ENCODE assay signal across 8 cellular contexts in the genomic region with DNA sequence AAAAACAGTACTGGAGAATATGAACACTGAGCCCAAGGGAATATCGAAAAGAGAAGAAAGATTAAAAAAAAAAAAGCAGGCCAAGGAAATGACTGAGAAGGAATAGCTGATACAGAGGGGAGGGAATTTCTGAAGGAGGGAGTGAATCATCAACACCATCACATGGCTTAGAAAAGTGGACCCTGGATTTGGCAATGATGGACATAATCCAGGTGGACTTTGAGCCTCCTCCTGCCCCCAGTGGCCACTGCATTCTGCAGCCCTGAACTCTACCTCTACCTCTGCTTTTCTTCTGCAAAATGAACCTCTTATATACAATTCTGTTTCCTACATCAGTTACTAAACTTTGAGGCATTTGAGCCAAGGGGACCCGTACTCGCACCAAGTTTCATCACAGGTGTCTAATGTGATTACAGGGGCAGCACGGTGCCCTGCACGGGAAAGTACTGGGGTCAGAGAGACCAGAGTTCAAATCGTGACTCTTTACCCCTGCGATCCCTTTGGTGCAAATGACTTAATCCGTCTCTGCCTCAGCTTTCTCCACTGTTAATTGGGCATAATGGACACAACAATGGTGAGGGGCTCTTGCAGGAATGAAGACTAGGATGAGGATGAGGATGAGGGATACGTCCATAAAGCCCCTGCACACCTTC. TPM values are rescaled to one million over a fixed set of nuclear protein-coding genes. Genes with fewer than 3 reads are reported as not detected.
DNase-seq lines count a peak whose midpoint lies in the region; ATAC-seq, FAIRE-seq and TF ChIP-seq lines count a peak whose summit lies in the region.

No MANE protein-coding gene starts in this region.

- no peaks in the 10 kb centered on the region for H3F3A ChIP-seq in Loucy (ENCODE audit: low read depth)

- H3K79me2 ChIP-seq in Loucy (ENCODE audit: insufficient read depth, low read length): peaks cover 30% of the 10 kb centered on the region

- no peaks in the 10 kb centered on the region for H3K27me3 Mint-ChIP-seq in Calu3 (ENCODE audit: unreplicated experiment)
- H3K27me3 Mint-ChIP-seq in natural killer cell treated with Interleukin-12 subunit alpha and Interleukin-12 subunit beta and Interleukin-15 and Interleukin-18, amount 100 ng/mL, for 72 hours: no peaks in the 10 kb centered on the region

- H3K4me3 Mint-ChIP-seq in Calu3 (ENCODE audit: low read depth, unreplicated experiment): peak overlapping the region; percentile 96
- H3K4me3 Mint-ChIP-seq in natural killer cell treated with Interleukin-12 subunit alpha and Interleukin-12 subunit beta and Interleukin-15 and Interleukin-18, amount 100 ng/mL, for 72 hours: peak overlapping the region; percentile 99

- no peaks in the 10 kb centered on the region for H3K9me3 ChIP-seq in Loucy (ENCODE audit: insufficient read depth, low read depth, low read length)

- peaks cover 45% of the 10 kb centered on the region for H3K4me1 Mint-ChIP-seq in Calu3 (ENCODE audit: low read depth, unreplicated experiment)
- H3K4me1 Mint-ChIP-seq in natural killer cell treated with Interleukin-12 subunit alpha and Interleukin-12 subunit beta and Interleukin-15 and Interleukin-18, amount 100 ng/mL, for 72 hours (ENCODE audit: low read depth in 2 of 2): peaks cover 30% of the 10 kb centered on the region in 2 donors

- CTCF ChIA-PET in Calu3 (lab: Charles Lee): interaction anchor here (2.0 kb wide), 1 partner anchor 39 kb away, joined by 5 read pairs; no protein-coding TSS in a partner anchor

- H3K36me3 ChIP-seq in Loucy (ENCODE audit: insufficient read depth, low read length): peaks cover 12% of the 10 kb centered on the region; the same call in 1 of the 2 replicates

- peak overlapping the region; percentile 91 for H3K9ac ChIP-seq in Loucy (ENCODE audit: low read depth, low read length, poor library complexity, severe bottlenecking)

- no peaks in the 10 kb centered on the region for H3K9me3 Mint-ChIP-seq in Calu3 (ENCODE audit: low read depth, unreplicated experiment)
- no peaks in the 10 kb centered on the region for H3K9me3 Mint-ChIP-seq in natural killer cell treated with Interleukin-12 subunit alpha and Interleukin-12 subunit beta and Interleukin-15 and Interleukin-18, amount 100 ng/mL, for 72 hours

- peak overlapping the region; percentile 78 for H3K27ac Mint-ChIP-seq in Calu3 (ENCODE audit: unreplicated experiment)
- peak overlapping the region; percentile 1 to 2 for H3K27ac Mint-ChIP-seq in natural killer cell treated with Interleukin-12 subunit alpha and Interleukin-12 subunit beta and Interleukin-15 and Interleukin-18, amount 100 ng/mL, for 72 hours

- DNase-seq in Calu3 (peak; percentile 56), dorsolateral prefrontal cortex (no peak), activated gamma-delta T cell treated with Interleukin-2 at 50 U/mL for 16 hours (no peak), frontal cortex (ENCODE audit: low spot score in 2 of 2) (no peak)
- DNase-seq in natural killer cell treated with Interleukin-12 subunit alpha and Interleukin-12 subunit beta and Interleukin-15 and Interleukin-18, amount 100 ng/mL, for 72 hours (ENCODE audit: low spot score): no peak

- no peak for FAIRE-seq in frontal cortex (lab: Jason Lieb, UNC)

- H3K9me2 ChIP-seq in Loucy (replicated peaks; ENCODE audit: low read depth, low read length): no peaks in the 10 kb centered on the region

- H3K4me2 ChIP-seq in Loucy (ENCODE audit: low read depth, low read length, poor library complexity, severe bottlenecking): peak overlapping the region; percentile 85

- intact Hi-C loops in Calu3 (cut with micrococcal nuclease; ENCODE audit: unreplicated experiment) (loop anchor here (5.0 to 10.0 kb wide), 4 partner anchors 37 to 211 kb away; no protein-coding TSS in a partner anchor), dorsolateral prefrontal cortex (cut with DNase I) (loop anchor here in 1 of 2 donors (10.0 kb wide), 1 partner anchor 131 kb away; no protein-coding TSS in a partner anchor)

- ATAC-seq in natural killer cell treated with Interleukin-12 subunit alpha and Interleukin-12 subunit beta and Interleukin-15 and Interleukin-18, amount 100 ng/mL, for 72 hours: no peak
- ATAC-seq in GM19324 (IDR thresholded peaks at IDR 0.05; ENCODE audit: low FRiP score, unreplicated experiment) (no peak), HG03025 (IDR thresholded peaks at IDR 0.05; ENCODE audit: low FRiP score, unreplicated experiment) (no peak)

- H2AFZ ChIP-seq in Loucy (ENCODE audit: low read length): no peak overlapping the region

- TF ChIP-seq CTCF in Calu3 (IDR thresholded peaks at IDR 0.05; ENCODE audit: unreplicated experiment) (no peak), Loucy (conservative IDR thresholded peaks at IDR 0.05; ENCODE audit: low read length) (peak; percentile 47), dorsolateral prefrontal cortex (IDR thresholded peaks at IDR 0.05 in 54 of 56, conservative IDR thresholded peaks at IDR 0.05 in 2 of 56; ENCODE audit: low read depth in 1 of 56, partially characterized antibody in 56 of 56) (no peak)

- H3K27me3 ChIP-seq in Loucy (ENCODE audit: insufficient read depth, low read length, poor library complexity, severe bottlenecking) (no peaks in the 10 kb centered on the region), dorsolateral prefrontal cortex (no peaks in the 10 kb centered on the region)

- H3K4me3 ChIP-seq in Loucy (ENCODE audit: low read length, poor library complexity, severe bottlenecking): peak overlapping the region; percentile 98
- peak overlapping the region in 55 of 59 donors; percentile 53 to 84 (median 73) for H3K4me3 ChIP-seq in dorsolateral prefrontal cortex

- peaks cover 5% of the 10 kb centered on the region for H4K20me1 ChIP-seq in Loucy (ENCODE audit: insufficient read depth, low read length, poor library complexity, severe bottlenecking)

- H3K27ac ChIP-seq in dorsolateral prefrontal cortex: no peak overlapping the region

- no TSS peak for BruUV-seq in Calu3 (replicated peaks; lab: Mats Ljungman, UMichigan)

- peaks cover 49% of the 10 kb centered on the region for H3K36me3 Mint-ChIP-seq in Calu3 (ENCODE audit: insufficient read depth, unreplicated experiment)
- no peaks in the 10 kb centered on the region for H3K36me3 Mint-ChIP-seq in natural killer cell treated with Interleukin-12 subunit alpha and Interleukin-12 subunit beta and Interleukin-15 and Interleukin-18, amount 100 ng/mL, for 72 hours

- peaks cover 51% of the 10 kb centered on the region for H3K4me1 ChIP-seq in Loucy (ENCODE audit: insufficient read depth, low read length, poor library complexity, severe bottlenecking)

RNA-seq across cellular contexts. Expression of a gene that starts 1.1 kb away (rescaled TPM):
- total RNA-seq in Calu3 (2022) (141 and 182 TPM in 2 replicates), dorsolateral prefrontal cortex (10 to 100 TPM in 119 of 120 experiments, 1 to 10 TPM in 1; 7.5 to 56.8 (median 27.8) TPM), frontal cortex (37.9 TPM)
- total RNA-seq in natural killer cell treated with Interleukin-12 subunit alpha and Interleukin-12 subunit beta and Interleukin-15 and Interleukin-18, amount 100 ng/mL, for 72 hours: 10 to 100 TPM; 20.0 to 36.9 TPM
